Comparison of ENCODE assay signal across 1 cellular context in genomic region chr6:20302702-20303251, GRCh38.
TF ChIP-seq lines count a peak whose summit lies in the region.

No MANE protein-coding gene starts in this region.

TF ChIP-seq in K562, 482 proteins besides CTCF, POLR2A, EP300 and RAD21 (continued from another document):
- TF ChIP-seq ZNF639 (CRISPR knock-in tag; conservative IDR thresholded peaks at IDR 0.05 in 1 of 2, IDR thresholded peaks at IDR 0.05 in 1 of 2) (peak in 1 of 2 experiments; percentile 55; a peak in 1 of 4 replicates), CREM (IDR thresholded peaks at IDR 0.05; ENCODE audit: low read depth) (peak; percentile 72)
